Comparison of ENCODE assay signal across 7 cellular contexts in genomic region chr4:72302981-72303704, GRCh38.
DNase-seq lines count a peak whose midpoint lies in the region; ATAC-seq, FAIRE-seq and TF ChIP-seq lines count a peak whose summit lies in the region.

No MANE protein-coding gene starts in this region.

- H3K27ac ChIP-seq in astrocyte (ENCODE audit: low read depth, low read length), result no peak overlapping the region

- no peak overlapping the region for H3K4me2 ChIP-seq in astrocyte (ENCODE audit: low read length)

- no peaks in the 10 kb centered on the region for H3K27me3 Mint-ChIP-seq in astrocyte (ENCODE audit: low read depth, unreplicated experiment)

- no peak overlapping the region for H3K27ac Mint-ChIP-seq in astrocyte (ENCODE audit: unreplicated experiment)

- H3K4me1 Mint-ChIP-seq in astrocyte (ENCODE audit: low read depth, unreplicated experiment), result no peaks in the 10 kb centered on the region

- H3K9me3 ChIP-seq in astrocyte (ENCODE audit: insufficient read depth, low read depth, low read length), result no peaks in the 10 kb centered on the region

- H3K79me2 ChIP-seq in astrocyte (ENCODE audit: insufficient read depth, low read length), result no peaks in the 10 kb centered on the region

- peak; percentile 88 for ATAC-seq in GM19467 (IDR thresholded peaks at IDR 0.05; ENCODE audit: unreplicated experiment)
- ATAC-seq in HG03469 (IDR thresholded peaks at IDR 0.05; ENCODE audit: unreplicated experiment), result peak; percentile 71
- peak; percentile 90 for ATAC-seq in SK-N-SH treated with all-trans-retinoic acid at 6 μM for 48 hours

- H4K20me1 ChIP-seq in astrocyte (ENCODE audit: insufficient read depth, low read length), result no peaks in the 10 kb centered on the region

- no peak overlapping the region for H2AFZ ChIP-seq in astrocyte (ENCODE audit: low read depth, low read length)

- H3K4me1 ChIP-seq in astrocyte (ENCODE audit: insufficient read depth, low read length), result no peaks in the 10 kb centered on the region

- H3K36me3 ChIP-seq in astrocyte (ENCODE audit: insufficient read depth, low read length), result no peaks in the 10 kb centered on the region

- FAIRE-seq in astrocyte (lab: Jason Lieb, UNC), result no peak

- H3K36me3 Mint-ChIP-seq in astrocyte (ENCODE audit: low read depth, unreplicated experiment), result no peaks in the 10 kb centered on the region

- H3K9me3 Mint-ChIP-seq in astrocyte (ENCODE audit: unreplicated experiment), result no peaks in the 10 kb centered on the region

- TF ChIP-seq CTCF in astrocyte (IDR thresholded peaks at IDR 0.05; ENCODE audit: insufficient read depth, low read depth, low read length), result peak; percentile 61

- peak; percentile 31 for DNase-seq in GDM1 (lab: John Stamatoyannopoulos, UW)
- no peak for DNase-seq in astrocyte (ENCODE audit: low read depth)
- peak; percentile 41 for DNase-seq in iris pigment epithelial cell (ENCODE audit: low read depth)
- DNase-seq in stimulated activated CD4-positive, alpha-beta T cell treated with anti-CD3 and anti-CD28 coated beads, Interleukin-2, amount 100 ng/mL, for 48 hours, result peak; percentile 23 to 43

- no peak overlapping the region for H3K4me3 Mint-ChIP-seq in astrocyte (ENCODE audit: unreplicated experiment)

- H3K9ac ChIP-seq in astrocyte (ENCODE audit: low read length), result no peak overlapping the region

- H3K4me3 ChIP-seq in astrocyte (ENCODE audit: insufficient read depth, low read depth, low read length), result no peak overlapping the region

- no peaks in the 10 kb centered on the region for H3K27me3 ChIP-seq in astrocyte (ENCODE audit: insufficient read depth, low read length)

TF ChIP-seq in SK-N-SH treated with all-trans-retinoic acid at 6 μM for 48 hours, 23 proteins besides CTCF, POLR2A, EP300 and RAD21:
- TF ChIP-seq, protein P1, sequence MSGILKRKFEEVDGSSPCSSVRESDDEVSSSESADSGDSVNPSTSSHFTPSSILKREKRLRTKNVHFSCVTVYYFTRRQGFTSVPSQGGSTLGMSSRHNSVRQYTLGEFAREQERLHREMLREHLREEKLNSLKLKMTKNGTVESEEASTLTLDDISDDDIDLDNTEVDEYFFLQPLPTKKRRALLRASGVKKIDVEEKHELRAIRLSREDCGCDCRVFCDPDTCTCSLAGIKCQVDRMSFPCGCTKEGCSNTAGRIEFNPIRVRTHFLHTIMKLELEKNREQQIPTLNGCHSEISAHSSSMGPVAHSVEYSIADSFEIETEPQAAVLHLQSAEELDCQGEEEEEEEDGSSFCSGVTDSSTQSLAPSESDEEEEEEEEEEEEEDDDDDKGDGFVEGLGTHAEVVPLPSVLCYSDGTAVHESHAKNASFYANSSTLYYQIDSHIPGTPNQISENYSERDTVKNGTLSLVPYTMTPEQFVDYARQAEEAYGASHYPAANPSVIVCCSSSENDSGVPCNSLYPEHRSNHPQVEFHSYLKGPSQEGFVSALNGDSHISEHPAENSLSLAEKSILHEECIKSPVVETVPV (CRISPR knock-in tag; IDR thresholded peaks at IDR 0.05), result no peak
- TF ChIP-seq ZNF70 (CRISPR knock-in tag; IDR thresholded peaks at IDR 0.05) (no peak), ZC3H10 (CRISPR knock-in tag; IDR thresholded peaks at IDR 0.05) (no peak), RARB (CRISPR knock-in tag; IDR thresholded peaks at IDR 0.05) (no peak), CREB5 (CRISPR knock-in tag; IDR thresholded peaks at IDR 0.05; ENCODE audit: low read depth) (no peak), TCF4 (CRISPR knock-in tag; IDR thresholded peaks at IDR 0.05; ENCODE audit: borderline replicate concordance) (no peak), ISL1 (CRISPR knock-in tag; IDR thresholded peaks at IDR 0.05) (no peak), PPARA (CRISPR knock-in tag; IDR thresholded peaks at IDR 0.05; ENCODE audit: borderline replicate concordance) (no peak), ZFP3 (CRISPR knock-in tag; IDR thresholded peaks at IDR 0.05) (no peak), ZNF565 (CRISPR knock-in tag; conservative IDR thresholded peaks at IDR 0.05; ENCODE audit: low read depth) (no peak)
- TF ChIP-seq, protein P2, sequence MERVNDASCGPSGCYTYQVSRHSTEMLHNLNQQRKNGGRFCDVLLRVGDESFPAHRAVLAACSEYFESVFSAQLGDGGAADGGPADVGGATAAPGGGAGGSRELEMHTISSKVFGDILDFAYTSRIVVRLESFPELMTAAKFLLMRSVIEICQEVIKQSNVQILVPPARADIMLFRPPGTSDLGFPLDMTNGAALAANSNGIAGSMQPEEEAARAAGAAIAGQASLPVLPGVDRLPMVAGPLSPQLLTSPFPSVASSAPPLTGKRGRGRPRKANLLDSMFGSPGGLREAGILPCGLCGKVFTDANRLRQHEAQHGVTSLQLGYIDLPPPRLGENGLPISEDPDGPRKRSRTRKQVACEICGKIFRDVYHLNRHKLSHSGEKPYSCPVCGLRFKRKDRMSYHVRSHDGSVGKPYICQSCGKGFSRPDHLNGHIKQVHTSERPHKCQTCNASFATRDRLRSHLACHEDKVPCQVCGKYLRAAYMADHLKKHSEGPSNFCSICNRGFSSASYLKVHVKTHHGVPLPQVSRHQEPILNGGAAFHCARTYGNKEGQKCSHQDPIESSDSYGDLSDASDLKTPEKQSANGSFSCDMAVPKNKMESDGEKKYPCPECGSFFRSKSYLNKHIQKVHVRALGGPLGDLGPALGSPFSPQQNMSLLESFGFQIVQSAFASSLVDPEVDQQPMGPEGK (CRISPR knock-in tag; IDR thresholded peaks at IDR 0.05; ENCODE audit: borderline replicate concordance), result no peak
- TF ChIP-seq, protein P3, sequence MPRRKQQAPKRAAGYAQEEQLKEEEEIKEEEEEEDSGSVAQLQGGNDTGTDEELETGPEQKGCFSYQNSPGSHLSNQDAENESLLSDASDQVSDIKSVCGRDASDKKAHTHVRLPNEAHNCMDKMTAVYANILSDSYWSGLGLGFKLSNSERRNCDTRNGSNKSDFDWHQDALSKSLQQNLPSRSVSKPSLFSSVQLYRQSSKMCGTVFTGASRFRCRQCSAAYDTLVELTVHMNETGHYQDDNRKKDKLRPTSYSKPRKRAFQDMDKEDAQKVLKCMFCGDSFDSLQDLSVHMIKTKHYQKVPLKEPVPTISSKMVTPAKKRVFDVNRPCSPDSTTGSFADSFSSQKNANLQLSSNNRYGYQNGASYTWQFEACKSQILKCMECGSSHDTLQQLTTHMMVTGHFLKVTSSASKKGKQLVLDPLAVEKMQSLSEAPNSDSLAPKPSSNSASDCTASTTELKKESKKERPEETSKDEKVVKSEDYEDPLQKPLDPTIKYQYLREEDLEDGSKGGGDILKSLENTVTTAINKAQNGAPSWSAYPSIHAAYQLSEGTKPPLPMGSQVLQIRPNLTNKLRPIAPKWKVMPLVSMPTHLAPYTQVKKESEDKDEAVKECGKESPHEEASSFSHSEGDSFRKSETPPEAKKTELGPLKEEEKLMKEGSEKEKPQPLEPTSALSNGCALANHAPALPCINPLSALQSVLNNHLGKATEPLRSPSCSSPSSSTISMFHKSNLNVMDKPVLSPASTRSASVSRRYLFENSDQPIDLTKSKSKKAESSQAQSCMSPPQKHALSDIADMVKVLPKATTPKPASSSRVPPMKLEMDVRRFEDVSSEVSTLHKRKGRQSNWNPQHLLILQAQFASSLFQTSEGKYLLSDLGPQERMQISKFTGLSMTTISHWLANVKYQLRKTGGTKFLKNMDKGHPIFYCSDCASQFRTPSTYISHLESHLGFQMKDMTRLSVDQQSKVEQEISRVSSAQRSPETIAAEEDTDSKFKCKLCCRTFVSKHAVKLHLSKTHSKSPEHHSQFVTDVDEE (CRISPR knock-in tag; IDR thresholded peaks at IDR 0.05), result no peak
